In the genomic region with DNA sequence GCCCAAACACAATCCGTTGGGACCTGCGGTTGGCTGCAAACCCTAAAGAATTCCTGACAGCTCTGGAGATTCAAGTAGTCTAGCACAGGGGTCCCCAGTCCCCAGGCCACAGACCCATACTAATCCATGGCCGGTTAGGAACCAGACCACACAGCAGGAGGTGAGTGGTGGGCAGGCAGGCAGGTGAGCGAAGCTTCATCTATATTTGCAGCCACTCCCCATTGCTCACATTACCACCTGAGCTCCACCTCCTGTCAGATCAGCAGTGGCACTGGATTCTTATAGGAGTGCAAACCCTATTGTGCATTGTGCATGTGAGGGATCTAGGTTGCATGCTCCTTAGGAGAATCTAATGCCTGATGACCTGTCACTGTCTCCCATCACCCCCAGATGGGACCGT, we compare ENCODE assay signal across 14 cellular contexts. TPM values are rescaled to one million over a fixed set of nuclear protein-coding genes. Genes with fewer than 3 reads are reported as not detected.
"Had no signal": no experiment of that assay in that cellular context is flagged by ENCODE, and none has a peak within 500 bp of the region (broad histone marks: within the 10 kb centered on the region; RNA-seq: fewer than 3 reads in every experiment).

No MANE protein-coding gene starts in this region.

- ATAC-seq: activated CD4-positive, alpha-beta T cell treated with anti-CD3 and anti-CD28 coated beads for 36 hours; heart left ventricle had no signal

- H3K36me3 Mint-ChIP-seq: activated naive CD8-positive, alpha-beta T cell treated with anti-CD3 and anti-CD28 coated beads, Interleukin-2, amount 10 ng/mL, durations not matched to agents 7 days and 5 days; mesothelial cell of epicardium had no signal

- H3K27me3 Mint-ChIP-seq: activated CD4-positive, alpha-beta memory T cell treated with anti-CD3 and anti-CD28 coated beads, Interleukin-2, amount 10 ng/mL, durations not matched to agents 7 days and 5 days; activated CD4-positive, alpha-beta T cell treated with anti-CD3 and anti-CD28 coated beads for 36 hours; activated naive CD8-positive, alpha-beta T cell treated with anti-CD3 and anti-CD28 coated beads, Interleukin-2, amount 10 ng/mL, durations not matched to agents 7 days and 5 days had no signal

- DNase-seq: activated CD4-positive, alpha-beta memory T cell treated with anti-CD3 and anti-CD28 coated beads, Interleukin-2, amount 10 ng/mL, durations not matched to agents 7 days and 5 days; activated CD4-positive, alpha-beta T cell treated with anti-CD3 and anti-CD28 coated beads for 36 hours; activated CD8-positive, alpha-beta memory T cell treated with anti-CD3 and anti-CD28 coated beads, Interleukin-2, amount 50 U/mL, for 48 hours; activated naive CD8-positive, alpha-beta T cell treated with anti-CD3 and anti-CD28 coated beads, Interleukin-2, amount 10 ng/mL, durations not matched to agents 7 days and 5 days; anterior cingulate cortex; esophagus squamous epithelium; foreskin fibroblast; small intestine; upper lobe of left lung had no signal

- H3K4me3 Mint-ChIP-seq: activated CD4-positive, alpha-beta memory T cell treated with anti-CD3 and anti-CD28 coated beads, Interleukin-2, amount 10 ng/mL, durations not matched to agents 7 days and 5 days; activated CD4-positive, alpha-beta T cell treated with anti-CD3 and anti-CD28 coated beads for 36 hours; activated naive CD8-positive, alpha-beta T cell treated with anti-CD3 and anti-CD28 coated beads, Interleukin-2, amount 10 ng/mL, durations not matched to agents 7 days and 5 days; mesothelial cell of epicardium had no signal

- H3K4me3 ChIP-seq: esophagus squamous epithelium, heart left ventricle, upper lobe of left lung had no signal

- H3K36me3 ChIP-seq: esophagus squamous epithelium, upper lobe of left lung had no signal

- H3K27ac Mint-ChIP-seq: activated CD4-positive, alpha-beta memory T cell treated with anti-CD3 and anti-CD28 coated beads, Interleukin-2, amount 10 ng/mL, durations not matched to agents 7 days and 5 days; activated CD4-positive, alpha-beta T cell treated with anti-CD3 and anti-CD28 coated beads for 36 hours; activated naive CD8-positive, alpha-beta T cell treated with anti-CD3 and anti-CD28 coated beads, Interleukin-2, amount 10 ng/mL, durations not matched to agents 7 days and 5 days; mesothelial cell of epicardium had no signal

- H3K27ac ChIP-seq: parathyroid adenoma, upper lobe of left lung had no signal

- H3K9me3 ChIP-seq: esophagus squamous epithelium, heart left ventricle, upper lobe of left lung had no signal

- H3K9me3 Mint-ChIP-seq: activated CD4-positive, alpha-beta memory T cell treated with anti-CD3 and anti-CD28 coated beads, Interleukin-2, amount 10 ng/mL, durations not matched to agents 7 days and 5 days; activated naive CD8-positive, alpha-beta T cell treated with anti-CD3 and anti-CD28 coated beads, Interleukin-2, amount 10 ng/mL, durations not matched to agents 7 days and 5 days; mesothelial cell of epicardium had no signal

- H3K27me3 ChIP-seq: esophagus squamous epithelium, heart left ventricle, upper lobe of left lung had no signal

RNA-seq across cellular contexts. Expression of a gene that starts 28.4 kb away (rescaled TPM):
- total RNA-seq: activated CD4-positive, alpha-beta memory T cell treated with anti-CD3 and anti-CD28 coated beads, Interleukin-2, amount 10 ng/mL, durations not matched to agents 7 days and 5 days; activated CD4-positive, alpha-beta T cell treated with anti-CD3 and anti-CD28 coated beads for 36 hours; activated naive CD8-positive, alpha-beta T cell treated with anti-CD3 and anti-CD28 coated beads, Interleukin-2, amount 10 ng/mL, durations not matched to agents 7 days and 5 days; bronchial epithelial cell; heart left ventricle; mesothelial cell of epicardium; myocyte had no signal
